Comparison of ENCODE assay signal across 8 cellular contexts in genomic region chr14:77904218-77904617, GRCh38.
"Had no signal": no experiment of that assay in that cellular context is flagged by ENCODE, and none has a peak within 500 bp of the region (broad histone marks: within the 10 kb centered on the region; RNA-seq: fewer than 3 reads in every experiment).

No MANE protein-coding gene starts in this region.

- H3K9ac ChIP-seq: GM23248 had no signal

- H3K4me3 ChIP-seq: GM23248, K562 had no signal

- FAIRE-seq: H54, K562 had no signal

- H3K4me3 Mint-ChIP-seq: H9 had no signal

- ATAC-seq: K562 had no signal

- H3K27ac Mint-ChIP-seq: H9 had no signal

- H3K9me3 Mint-ChIP-seq: H9 had no signal

- H2AFZ ChIP-seq: GM23248 had no signal

- DNase-seq: GM23248, GOT3, H9, HCEC 1CT, IMR-90, KG1 had no signal

- H3K27ac ChIP-seq: GM23248 had no signal
